ENCODE assay signal across 19 cellular contexts in the genomic region with DNA sequence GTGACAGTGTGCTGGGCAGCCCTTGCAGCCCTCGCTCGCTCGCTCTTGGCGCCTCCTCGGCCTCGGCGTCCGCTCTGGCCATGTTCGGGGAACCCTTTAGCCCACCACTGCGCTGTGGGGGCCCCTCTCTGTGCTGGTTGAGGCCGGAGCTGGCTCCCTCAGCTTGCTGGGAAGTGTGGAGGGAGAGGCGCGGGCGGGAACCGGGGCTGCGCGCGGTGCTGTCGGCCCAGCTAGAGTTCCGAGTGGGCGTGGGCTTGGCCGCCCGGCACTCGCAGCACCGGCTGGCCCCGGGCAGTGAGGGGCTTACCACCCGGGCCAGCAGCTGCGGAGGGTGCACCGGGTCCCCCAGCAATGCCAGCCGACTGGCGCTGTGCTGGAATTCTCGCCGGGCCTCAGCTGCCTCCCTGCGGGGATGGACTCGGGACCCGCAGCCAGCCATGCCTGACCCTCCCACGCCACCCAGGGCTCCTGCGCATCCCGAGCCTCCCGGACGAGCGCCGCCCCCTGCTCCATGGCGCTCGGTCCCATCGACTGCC.
"Had no signal": no experiment of that assay in that cellular context is flagged by ENCODE, and none has a peak within 500 bp of the region (broad histone marks: within the 10 kb centered on the region; RNA-seq: fewer than 3 reads in every experiment).

No MANE protein-coding gene starts in this region.

- ATAC-seq: left lobe of liver; naive thymus-derived CD4-positive, alpha-beta T cell; psoas muscle; right lobe of liver; stimulated activated naive B cell treated with anti-CD40 and anti-IgM and Interleukin-4, amounts not matched to agents 10 μg/mL and 1 μg/mL and 100 μg/mL, for 72 hours had no signal

- H3K27me3 Mint-ChIP-seq: central memory CD8-positive, alpha-beta T cell; naive thymus-derived CD4-positive, alpha-beta T cell; stimulated activated naive B cell treated with anti-CD40 and anti-IgM and Interleukin-4, amounts not matched to agents 10 μg/mL and 1 μg/mL and 100 μg/mL, for 72 hours had no signal

- H3K9me3 ChIP-seq: psoas muscle, right lobe of liver, tibial artery, uterus had no signal

- H3K4me1 ChIP-seq: neural progenitor cell, psoas muscle, right lobe of liver, stomach, tibial artery, upper lobe of left lung, uterus had no signal

- H3K4me1 Mint-ChIP-seq: central memory CD8-positive, alpha-beta T cell; naive thymus-derived CD4-positive, alpha-beta T cell; nephron; neural progenitor cell; stimulated activated naive B cell treated with anti-CD40 and anti-IgM and Interleukin-4, amounts not matched to agents 10 μg/mL and 1 μg/mL and 100 μg/mL, for 72 hours had no signal

- DNase-seq: effector CD4-positive, alpha-beta T cell; mammary epithelial cell; mesendoderm; midbrain; naive thymus-derived CD4-positive, alpha-beta T cell; stimulated activated CD4-positive, alpha-beta T cell treated with anti-CD3 and anti-CD28 coated beads, Interleukin-4, amount 100 ng/mL, for 4 hours; stimulated activated naive B cell treated with anti-CD40 and anti-IgM and Interleukin-4, amounts not matched to agents 10 μg/mL and 1 μg/mL and 100 μg/mL, for 72 hours; stomach; uterus had no signal

- H3K4me3 Mint-ChIP-seq: central memory CD8-positive, alpha-beta T cell; naive thymus-derived CD4-positive, alpha-beta T cell; nephron; neural progenitor cell; stimulated activated naive B cell treated with anti-CD40 and anti-IgM and Interleukin-4, amounts not matched to agents 10 μg/mL and 1 μg/mL and 100 μg/mL, for 72 hours had no signal

- H3K27ac ChIP-seq: cardiac muscle cell, dorsolateral prefrontal cortex, neural progenitor cell, psoas muscle, right lobe of liver, stomach, tibial artery, upper lobe of left lung, uterus had no signal

- H3K27ac Mint-ChIP-seq: naive thymus-derived CD4-positive, alpha-beta T cell; nephron; neural progenitor cell; stimulated activated naive B cell treated with anti-CD40 and anti-IgM and Interleukin-4, amounts not matched to agents 10 μg/mL and 1 μg/mL and 100 μg/mL, for 72 hours had no signal

- H3K36me3 Mint-ChIP-seq: naive thymus-derived CD4-positive, alpha-beta T cell; neural progenitor cell; stimulated activated naive B cell treated with anti-CD40 and anti-IgM and Interleukin-4, amounts not matched to agents 10 μg/mL and 1 μg/mL and 100 μg/mL, for 72 hours had no signal

- H3K36me3 ChIP-seq: cardiac muscle cell, neural progenitor cell, right lobe of liver, stomach, tibial artery, upper lobe of left lung, uterus had no signal

- H3K4me3 ChIP-seq: cardiac muscle cell, dorsolateral prefrontal cortex, neural progenitor cell, psoas muscle, right lobe of liver, stomach, tibial artery, upper lobe of left lung, uterus had no signal

- H3K27me3 ChIP-seq: cardiac muscle cell, neural progenitor cell, right lobe of liver, stomach, tibial artery, upper lobe of left lung, uterus had no signal
